Comparison of ENCODE assay signal across 9 cellular contexts in the genomic region with DNA sequence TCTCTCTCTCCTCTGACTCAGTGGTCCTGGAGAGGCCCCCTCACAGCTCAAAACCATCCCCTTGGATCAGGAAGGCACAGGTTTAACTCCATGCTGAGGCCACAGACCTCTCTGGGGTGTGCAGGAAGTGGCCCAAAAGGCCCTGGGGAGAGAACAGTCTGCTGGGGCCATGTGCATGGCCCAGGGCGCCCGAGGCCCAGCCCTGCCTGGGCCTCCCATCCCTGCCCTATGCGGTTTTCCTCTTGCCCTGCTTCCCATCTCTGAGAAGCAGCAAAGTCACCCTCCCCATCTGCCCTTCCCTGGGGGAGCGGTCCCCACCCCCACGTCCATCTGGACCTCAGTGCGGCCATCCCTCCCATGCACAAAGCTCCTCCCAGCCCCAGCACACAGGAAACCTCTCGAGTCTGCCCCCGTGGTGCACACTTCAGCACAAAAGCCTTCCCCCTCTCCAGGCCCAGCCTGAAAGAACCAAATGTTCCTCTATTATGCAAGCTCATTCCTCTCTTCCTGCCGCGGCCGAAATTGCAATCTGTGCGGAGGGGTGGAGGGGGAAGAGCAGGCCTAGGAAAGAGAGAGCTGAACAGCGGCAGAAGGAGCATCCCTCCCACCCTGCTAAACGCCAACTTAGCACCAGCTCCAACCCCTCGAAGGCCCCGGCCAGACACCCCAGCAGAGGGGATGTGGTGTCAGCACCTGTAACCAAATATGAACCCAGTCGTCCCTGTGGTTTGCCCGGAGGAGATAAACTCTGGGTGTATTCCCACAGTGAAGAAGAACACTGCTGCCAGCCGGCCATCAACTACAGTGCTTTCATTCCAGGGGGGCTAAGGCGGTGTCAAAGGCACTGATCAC.
DNase-seq lines count a peak whose midpoint lies in the region; ATAC-seq and TF ChIP-seq lines count a peak whose summit lies in the region.
"Had no signal": no experiment of that assay in that cellular context is flagged by ENCODE, and none has a peak within 500 bp of the region (broad histone marks: within the 10 kb centered on the region; RNA-seq: fewer than 3 reads in every experiment).

No MANE protein-coding gene starts in this region.

- ATAC-seq in natural killer cell (peak; percentile 56 to 81 (median 74)), GM21717 (IDR thresholded peaks at IDR 0.05; ENCODE audit: unreplicated experiment) (no peak), HG02623 (IDR thresholded peaks at IDR 0.05; ENCODE audit: unreplicated experiment) (no peak)

- H3K36me3 ChIP-seq in HUES64 (ENCODE audit: insufficient read depth, low read length) (no peaks in the 10 kb centered on the region), esophagus squamous epithelium (no peaks in the 10 kb centered on the region)

- no peak overlapping the region for H3K4me3 ChIP-seq in HUES64 (ENCODE audit: low read length)
- no peak overlapping the region for H3K4me3 ChIP-seq in esophagus squamous epithelium

- H3K36me3 Mint-ChIP-seq in natural killer cell = no peaks in the 10 kb centered on the region

- peak overlapping the region; percentile 73 for H3K4me3 Mint-ChIP-seq in natural killer cell

- DNase-seq in C1 segment of cervical spinal cord (lab: John Stamatoyannopoulos, UW) (peak; percentile 27 to 99 (median 84)), RPMI7951 (ENCODE audit: low read depth) (peak; percentile 98), esophagus squamous epithelium (lab: John Stamatoyannopoulos, UW) (no peak), natural killer cell (peak; percentile 21), A172 (ENCODE audit: low spot score) (no peak)
- DNase-seq: activated T-cell treated with anti-CD3 and anti-CD28 coated beads, Interleukin-2, amount 50 U/mL, for 72 hours had no signal

- peaks cover 51 to 72% of the 10 kb centered on the region in 2 donors for H3K27me3 Mint-ChIP-seq in natural killer cell (ENCODE audit: low read depth in 2 of 2)

- no peak for TF ChIP-seq POLR2A in esophagus squamous epithelium (IDR thresholded peaks at IDR 0.05)

- no peaks in the 10 kb centered on the region for H3K9me3 Mint-ChIP-seq in natural killer cell

- H3K4me1 ChIP-seq in HUES64 (ENCODE audit: insufficient read depth, low read length) (peaks cover 12% of the 10 kb centered on the region), esophagus squamous epithelium (peaks cover 3 to 65% (median 33%) of the 10 kb centered on the region in 3 donors)

- peak overlapping the region; percentile 50; the same call in 1 of the 2 replicates for H3K27ac ChIP-seq in HUES64 (ENCODE audit: low read depth, low read length)
- peak overlapping the region; percentile 66 to 95 (median 78) for H3K27ac ChIP-seq in esophagus squamous epithelium

- TF ChIP-seq CTCF in esophagus squamous epithelium (IDR thresholded peaks at IDR 0.05) = no peak
- TF ChIP-seq CTCF in natural killer cell (IDR thresholded peaks at IDR 0.05) = no peak

- 43% methylated on average over 16 of the region's 20 CpGs for WGBS in HUES64
- 47% methylated on average over 10 to 18 of the region's 20 CpGs for WGBS in esophagus squamous epithelium, 2 donors

- H3K9ac ChIP-seq in HUES64 (ENCODE audit: low read depth, low read length) = peak overlapping the region; percentile 5; the same call in 1 of the 2 replicates

- H3K9me3 ChIP-seq in HUES64 (ENCODE audit: insufficient read depth, low read depth, low read length) (peaks cover 14% of the 10 kb centered on the region), esophagus squamous epithelium (peaks cover 0 to 8% (median 4%) of the 10 kb centered on the region in 3 donors)

- peaks cover 34 to 42% of the 10 kb centered on the region in 2 donors for H3K4me1 Mint-ChIP-seq in natural killer cell

- intact Hi-C loops in esophagus squamous epithelium (cut with DNase I) (no loop called here), natural killer cell (cut with micrococcal nuclease) (no loop called here)

- peak overlapping the region in 1 of 2 donors; percentile 77 for H3K27ac Mint-ChIP-seq in natural killer cell
- H3K27ac Mint-ChIP-seq: activated T-cell treated with anti-CD3 and anti-CD28 coated beads, Interleukin-2, amount 50 U/mL, for 72 hours had no signal

- no peaks in the 10 kb centered on the region for H3K27me3 ChIP-seq in HUES64 (ENCODE audit: insufficient read depth, low read length)
- H3K27me3 ChIP-seq in esophagus squamous epithelium = peaks cover 0 to 92% (median 0%) of the 10 kb centered on the region in 4 donors

Comparison
In these comparisons a context has a peak if more than half of its experiments do, and no peak if none do; other contexts are left out.
1. DNase-seq: peak in C1 segment of cervical spinal cord (14 of 14), RPMI7951 (single experiment) and natural killer cell (single experiment); none in esophagus squamous epithelium (single experiment) and A172 (single experiment).
2. ATAC-seq: peak in natural killer cell (3 of 3); none in GM21717 (single experiment) and HG02623 (single experiment).